Comparison of ENCODE assay signal across 8 cellular contexts in genomic region chr7:23246540-23246939, GRCh38. TPM values are rescaled to one million over a fixed set of nuclear protein-coding genes. Genes with fewer than 3 reads are reported as not detected.
DNase-seq lines count a peak whose midpoint lies in the region; ATAC-seq and TF ChIP-seq lines count a peak whose summit lies in the region.

Gene GPNMB (plus strand): TSS chr7:23246775. CDS start chr7:23246858, 83 bp downstream.

- H3K9me3 ChIP-seq in psoas muscle: no peaks in the 10 kb centered on the region

- H3K27me3 ChIP-seq in psoas muscle (ENCODE audit: insufficient read depth in 3 of 3, low read length in 2 of 3): peaks cover 0 to 13% (median 6%) of the 10 kb centered on the region in 3 donors

- H3K27ac ChIP-seq in psoas muscle: peak within 1 kb of the TSS; percentile 55

- 29 to 48% (median 35%) methylated on average over 7 of the region's 7 CpGs for WGBS in psoas muscle, 3 donors

- H3K36me3 Mint-ChIP-seq in WTC11: no peaks in the 10 kb centered on the region
- no peaks in the 10 kb centered on the region for H3K36me3 Mint-ChIP-seq in activated CD8-positive, alpha-beta T cell treated with anti-CD3 and anti-CD28 coated beads for 36 hours (ENCODE audit: low read depth)

- intact Hi-C loops in cardiac septum (cut with DNase I) (loop anchor here (2.0 to 5.0 kb wide), 2 partner anchors 59 to 140 kb away; no protein-coding TSS in a partner anchor), psoas muscle (cut with DNase I) (no loop called here)
- intact Hi-C loops in activated CD8-positive, alpha-beta T cell treated with anti-CD3 and anti-CD28 coated beads for 36 hours (cut with micrococcal nuclease): no loop called here

- DNase-seq in EH (ENCODE audit: low read depth) (peak; percentile 97), WTC11 (ENCODE audit: low spot score) (no peak), cardiac septum (ENCODE audit: low spot score) (no peak), psoas muscle (peak in 1 of 2 donors; percentile 33), GM13977 (ENCODE audit: low spot score) (no peak), hippocampal formation (lab: John Stamatoyannopoulos, UW) (no peak)
- no peak for DNase-seq in activated CD8-positive, alpha-beta T cell treated with anti-CD3 and anti-CD28 coated beads for 36 hours

- in situ Hi-C loops in GM13977 (cut with MboI; ENCODE audit: low pct_unique_long_range_greater_than_20kb, low sequenced_read_pairs, unreplicated experiment): no loop called here

- CTCF ChIA-PET in WTC11 (lab: Charles Lee): interaction anchor here (1.0 to 2.8 kb wide), 10 partner anchors 13 to 408 kb away, joined by 3 to 22 read pairs (median 4); no protein-coding TSS in a partner anchor
- CTCF ChIA-PET in activated CD8-positive, alpha-beta T cell treated with anti-CD3 and anti-CD28 coated beads for 36 hours (lab: Charles Lee): interaction anchor here (1.5 to 2.3 kb wide), 2 partner anchors 15 to 26 kb away, joined by 4 to 7 read pairs; no protein-coding TSS in a partner anchor

- peak within 1 kb of the TSS; percentile 61 for H3K4me3 ChIP-seq in psoas muscle

- no peaks in the 10 kb centered on the region for H3K36me3 ChIP-seq in psoas muscle (ENCODE audit: insufficient read depth in 1 of 2, low read depth in 1 of 2)

- peaks cover 7% of the 10 kb centered on the region for H3K4me1 ChIP-seq in psoas muscle

- H3K27ac Mint-ChIP-seq in WTC11: peak within 1 kb of the TSS; percentile 54; the same call in 1 of the 2 replicates
- no peak within 1 kb of the TSS for H3K27ac Mint-ChIP-seq in activated CD8-positive, alpha-beta T cell treated with anti-CD3 and anti-CD28 coated beads for 36 hours

- POLR2A ChIA-PET in WTC11 (lab: Charles Lee): no interaction called here
- POLR2A ChIA-PET in activated CD8-positive, alpha-beta T cell treated with anti-CD3 and anti-CD28 coated beads for 36 hours (lab: Charles Lee): no interaction called here

- H3K4me1 Mint-ChIP-seq in WTC11: peaks cover 10% of the 10 kb centered on the region
- H3K4me1 Mint-ChIP-seq in activated CD8-positive, alpha-beta T cell treated with anti-CD3 and anti-CD28 coated beads for 36 hours (ENCODE audit: low read depth): peaks cover 2% of the 10 kb centered on the region

- peak within 1 kb of the TSS; percentile 57 for H3K4me3 Mint-ChIP-seq in WTC11
- H3K4me3 Mint-ChIP-seq in activated CD8-positive, alpha-beta T cell treated with anti-CD3 and anti-CD28 coated beads for 36 hours: no peak within 1 kb of the TSS

- peaks cover 18% of the 10 kb centered on the region for H3K9me3 Mint-ChIP-seq in WTC11
- H3K9me3 Mint-ChIP-seq in activated CD8-positive, alpha-beta T cell treated with anti-CD3 and anti-CD28 coated beads for 36 hours: no peaks in the 10 kb centered on the region

- no peak for ATAC-seq in WTC11
- peak in 3 of 4 donors; percentile 58 to 70 (median 70) for ATAC-seq in psoas muscle
- no peak for ATAC-seq in activated CD8-positive, alpha-beta T cell treated with anti-CD3 and anti-CD28 coated beads for 36 hours
- ATAC-seq in HG02588 (IDR thresholded peaks at IDR 0.05; ENCODE audit: unreplicated experiment): no peak

- no peak for TF ChIP-seq CTCF in WTC11 (IDR thresholded peaks at IDR 0.05)
- no peak for TF ChIP-seq CTCF in psoas muscle (IDR thresholded peaks at IDR 0.05)
- TF ChIP-seq CTCF in activated CD8-positive, alpha-beta T cell treated with anti-CD3 and anti-CD28 coated beads for 36 hours (IDR thresholded peaks at IDR 0.05): no peak
- TF ChIP-seq CTCF in GM13977 (IDR thresholded peaks at IDR 0.05; ENCODE audit: extremely low read depth, insufficient read depth, missing control alignments): no peak

- H3K27me3 Mint-ChIP-seq in WTC11 (ENCODE audit: low read depth): peaks cover 49% of the 10 kb centered on the region
- peaks cover 52% of the 10 kb centered on the region for H3K27me3 Mint-ChIP-seq in activated CD8-positive, alpha-beta T cell treated with anti-CD3 and anti-CD28 coated beads for 36 hours

TF ChIP-seq in WTC11, 78 proteins besides CTCF, POLR2A, EP300 and RAD21:
- TF ChIP-seq TCF7 (CRISPR knock-in tag; IDR thresholded peaks at IDR 0.05; ENCODE audit: low read depth): no peak
- no peak for TF ChIP-seq ELF4 (CRISPR knock-in tag; IDR thresholded peaks at IDR 0.05; ENCODE audit: low read depth)
- no peak for TF ChIP-seq ARID4B (CRISPR knock-in tag; IDR thresholded peaks at IDR 0.05; ENCODE audit: borderline replicate concordance)
- no peak for TF ChIP-seq ATF3 (CRISPR knock-in tag; conservative IDR thresholded peaks at IDR 0.05)
- TF ChIP-seq TEAD1 (CRISPR knock-in tag; IDR thresholded peaks at IDR 0.05): no peak
- no peak for TF ChIP-seq MYBL2 (CRISPR knock-in tag; IDR thresholded peaks at IDR 0.05)

RNA-seq across cellular contexts. Expression of gene GPNMB, which starts in this region (rescaled TPM):
- total RNA-seq in WTC11 (2021): 0.57 to 1.7 TPM (median 1.1 TPM) in 3 replicates
- total RNA-seq in cardiac septum: 239 TPM
- 10 to 100 TPM; 11.2 to 24.9 (median 17.6) TPM for total RNA-seq in psoas muscle
- polyA plus RNA-seq in psoas muscle: 10 to 100 TPM in 1 of 3 donors, 1 to 10 TPM in 2; 4.3 to 10.7 (median 7.6) TPM
- total RNA-seq in activated CD8-positive, alpha-beta T cell treated with anti-CD3 and anti-CD28 coated beads for 36 hours: 1 to 10 TPM; 1.2 to 1.5 TPM

Comparison
In these comparisons a context has a peak if more than half of its experiments do, and no peak if none do; other contexts are left out.
1. ATAC-seq: peak in psoas muscle (3 of 4); none in WTC11 (single experiment), activated CD8-positive, alpha-beta T cell treated with anti-CD3 and anti-CD28 coated beads for 36 hours (single experiment) and HG02588 (single experiment).